13 cellular contexts compared by ENCODE assay signal in genomic region chr10:61643316-61643751, GRCh38. TPM values are rescaled to one million over a fixed set of nuclear protein-coding genes. Genes with fewer than 3 reads are reported as not detected.
DNase-seq lines count a peak whose midpoint lies in the region; ATAC-seq and TF ChIP-seq lines count a peak whose summit lies in the region.
"Had no signal": no experiment of that assay in that cellular context is flagged by ENCODE, and none has a peak within 500 bp of the region (broad histone marks: within the 10 kb centered on the region; RNA-seq: fewer than 3 reads in every experiment).

No MANE protein-coding gene starts in this region.

- H3K4me1 ChIP-seq in SK-N-SH (ENCODE audit: control insufficient read depth in 1 of 2, insufficient read depth in 2 of 2, low read depth in 1 of 2, low read length in 1 of 2) (peaks cover 5 to 15% of the 10 kb centered on the region in 2 experiments; a peak in 3 of 4 replicates), foreskin keratinocyte (peaks cover 2% of the 10 kb centered on the region), esophagus muscularis mucosa (peaks cover 0 to 19% (median 6%) of the 10 kb centered on the region in 4 donors)

- H3K4me2 ChIP-seq in SK-N-SH, result peak overlapping the region; percentile 22; the same call in 1 of the 2 replicates

- DNase-seq in AG20443 (ENCODE audit: low spot score) (peak; percentile 43), HS-5 (ENCODE audit: low read depth) (peak; percentile 49), SK-N-SH (no peak), foreskin keratinocyte (peak in 1 of 2 donors; percentile 60), DMS79 (lab: John Stamatoyannopoulos, UW) (no peak), esophagus muscularis mucosa (ENCODE audit: extremely low spot score) (no peak)
- DNase-seq: activated naive CD4-positive, alpha-beta T cell treated with anti-CD3 and anti-CD28 coated beads, Interleukin-2, amount 10 ng/mL, durations not matched to agents 7 days and 5 days; CD8-positive, alpha-beta memory T cell; NCI-H524 treated with DMSO at 0.1 percent for 48 hours had no signal

- intact Hi-C loops in esophagus muscularis mucosa (cut with DNase I), result no loop called here

- H2AFZ ChIP-seq in SK-N-SH (ENCODE audit: low read depth), result no peak overlapping the region

- TF ChIP-seq RAD21 in SK-N-SH (IDR thresholded peaks at IDR 0.05; ENCODE audit: low read length), result 0 out of 2 replicates have a peak, but pooled peaks have one; percentile 8

- TF ChIP-seq POLR2A in esophagus muscularis mucosa (IDR thresholded peaks at IDR 0.05; ENCODE audit: low read depth), result no peak

- no peaks in the 10 kb centered on the region for H3K9me2 ChIP-seq in SK-N-SH

- no peak overlapping the region for H3K4me3 ChIP-seq in SK-N-SH (ENCODE audit: low read depth in 2 of 2, low read length in 1 of 2)
- no peak overlapping the region for H3K4me3 ChIP-seq in esophagus muscularis mucosa
- H3K4me3 ChIP-seq: GM12878 had no signal

- H4K20me1 ChIP-seq in SK-N-SH (ENCODE audit: insufficient read depth), result no peaks in the 10 kb centered on the region

- H3K27ac ChIP-seq in SK-N-SH (ENCODE audit: low read depth in 2 of 2, low read length in 1 of 2) (peak overlapping the region; percentile 64 to 65), foreskin keratinocyte (no peak overlapping the region), esophagus muscularis mucosa (replicated peaks in 1 of 4) (no peak overlapping the region)

- H3K36me3 ChIP-seq in SK-N-SH (replicated peaks in 1 of 2; ENCODE audit: control insufficient read depth in 1 of 2, insufficient read depth in 2 of 2, low read length in 1 of 2) (no peaks in the 10 kb centered on the region), esophagus muscularis mucosa (no peaks in the 10 kb centered on the region)

- no peak overlapping the region for H3K9ac ChIP-seq in SK-N-SH

- TF ChIP-seq EP300 in SK-N-SH (IDR thresholded peaks at IDR 0.05; ENCODE audit: borderline replicate concordance in 1 of 2, low read depth in 1 of 2, low read length in 1 of 2) (no peak), esophagus muscularis mucosa (IDR thresholded peaks at IDR 0.05) (no peak)

- no peaks in the 10 kb centered on the region for H3F3A ChIP-seq in SK-N-SH (replicated peaks; ENCODE audit: insufficient read depth)

- POLR2A ChIA-PET in SK-N-SH (lab: Yijun Ruan, JAX), result no interaction called here

- CTCF ChIA-PET in SK-N-SH (lab: Yijun Ruan, JAX), result interaction anchor here (1.0 to 1.3 kb wide), 3 partner anchors 20 to 254 kb away, joined by 3 read pairs; no protein-coding TSS in a partner anchor

- H3K79me2 ChIP-seq in SK-N-SH (ENCODE audit: insufficient read depth), result no peaks in the 10 kb centered on the region

- peak; percentile 34 for ATAC-seq in foreskin keratinocyte
- ATAC-seq in GM19395 (IDR thresholded peaks at IDR 0.05; ENCODE audit: unreplicated experiment), result no peak
- ATAC-seq in HG03432 (IDR thresholded peaks at IDR 0.05; ENCODE audit: unreplicated experiment), result no peak
- ATAC-seq: GM12878 had no signal

- no peak for TF ChIP-seq CTCF in SK-N-SH (IDR thresholded peaks at IDR 0.05)
- TF ChIP-seq CTCF in foreskin keratinocyte (conservative IDR thresholded peaks at IDR 0.05), result no peak
- TF ChIP-seq CTCF in esophagus muscularis mucosa (IDR thresholded peaks at IDR 0.05), result no peak

- H3K9me3 ChIP-seq in SK-N-SH (no peaks in the 10 kb centered on the region), esophagus muscularis mucosa (no peaks in the 10 kb centered on the region)

- 50% methylated on average over 1 of the region's 1 CpG for WGBS in SK-N-SH (ENCODE audit: low lambda C conversion rate)
- WGBS in esophagus muscularis mucosa, result 36% methylated on average over 1 of the region's 1 CpG

- H3K27me3 ChIP-seq in SK-N-SH (ENCODE audit: insufficient read depth) (no peaks in the 10 kb centered on the region), foreskin keratinocyte (no peaks in the 10 kb centered on the region), esophagus muscularis mucosa (no peaks in the 10 kb centered on the region)

TF ChIP-seq in SK-N-SH, 30 proteins besides CTCF, POLR2A, EP300 and RAD21:
- TF ChIP-seq MEF2A (IDR thresholded peaks at IDR 0.05; ENCODE audit: borderline replicate concordance, low read depth), result no peak
- peak; percentile 74 for TF ChIP-seq PBX3 (IDR thresholded peaks at IDR 0.05)
- no peak for TF ChIP-seq REST (IDR thresholded peaks at IDR 0.05; ENCODE audit: low read depth, low read length)
- TF ChIP-seq NFIC (IDR thresholded peaks at IDR 0.05; ENCODE audit: borderline replicate concordance), result peak; percentile 64
- peak; percentile 50; the same call in 1 of the 2 replicates for TF ChIP-seq FOSL2 (IDR thresholded peaks at IDR 0.05; ENCODE audit: borderline replicate concordance, low read depth)
- peak; percentile 74 for TF ChIP-seq TCF12 (IDR thresholded peaks at IDR 0.05)
- TF ChIP-seq YY1 (IDR thresholded peaks at IDR 0.05; ENCODE audit: low read depth), result no peak
- peak; percentile 58 for TF ChIP-seq JUND (IDR thresholded peaks at IDR 0.05)
- TF ChIP-seq MXI1 (IDR thresholded peaks at IDR 0.05; ENCODE audit: low read depth, low read length), result 0 out of 2 replicates have a peak, but pooled peaks have one; percentile 0

RNA-seq across cellular contexts. Expression of gene CABCOCO1, which starts 19.4 kb away (rescaled TPM):
- polyA plus RNA-seq in SK-N-SH (2012; rRNA removed) (0.71 and 0.94 TPM in 2 replicates), foreskin keratinocyte (not detected in 2 replicates)
- 1.6 and 2.2 TPM in 2 replicates for polyA plus RNA-seq in SK-N-SH (2012; cell fraction: cytosol; rRNA removed)
- 0.11 and 0.44 TPM in 2 replicates for polyA plus RNA-seq in SK-N-SH (2012; cell fraction: nucleus; rRNA removed)
- total RNA-seq in foreskin keratinocyte (not detected in 2 replicates), esophagus muscularis mucosa (1 to 10 TPM in 3 of 4 donors, under 1 TPM in 1; 0.83 to 2.7 (median 1.8) TPM)
- total RNA-seq: CD8-positive, alpha-beta memory T cell; GM12878; HT1080 had no signal
- polyA plus RNA-seq: CD8-positive, alpha-beta memory T cell; GM12878 had no signal

Comparison
In these comparisons a context has a peak if more than half of its experiments do, and no peak if none do; other contexts are left out.
1. DNase-seq: peak in AG20443 (single experiment) and HS-5 (single experiment); none in SK-N-SH (single experiment), DMS79 (single experiment) and esophagus muscularis mucosa (single experiment).
2. H3K27ac ChIP-seq: peak in SK-N-SH (2 of 2); none in foreskin keratinocyte (single experiment) and esophagus muscularis mucosa (0 of 4).